In genomic region chr11:91513734-91514133, GRCh38 we compare ENCODE assay signal across 20 cellular contexts.
DNase-seq lines count a peak whose midpoint lies in the region; ATAC-seq and TF ChIP-seq lines count a peak whose summit lies in the region.
"Had no signal": no experiment of that assay in that cellular context is flagged by ENCODE, and none has a peak within 500 bp of the region (broad histone marks: within the 10 kb centered on the region; RNA-seq: fewer than 3 reads in every experiment).

No MANE protein-coding gene starts in this region.

- H3K4me2 ChIP-seq in mesendoderm (ENCODE audit: low read length) = no peak overlapping the region
- H3K4me2 ChIP-seq: KMS-11 had no signal

- no peak overlapping the region for H3K56ac ChIP-seq in mesendoderm (ENCODE audit: low read length)

- no CpG with 5 or more reads among the region's 4 CpGs for WGBS in mesendoderm (ENCODE audit: extremely low coverage, insufficient coverage, low lambda C conversion rate)

- no peak overlapping the region for H3K4ac ChIP-seq in mesendoderm (ENCODE audit: low read depth, low read length)

- H2BK15ac ChIP-seq in mesendoderm (replicated peaks; ENCODE audit: low read depth) = no peak overlapping the region

- H3K9ac ChIP-seq in mesendoderm (ENCODE audit: low read length) = no peak overlapping the region
- H3K9ac ChIP-seq: KMS-11 had no signal

- H4K8ac ChIP-seq in mesendoderm (ENCODE audit: low read depth, low read length) = no peak overlapping the region

- H3K23ac ChIP-seq in mesendoderm (ENCODE audit: low read length) = no peak overlapping the region

- H3K36me3 ChIP-seq in WERI-Rb-1 = no peaks in the 10 kb centered on the region
- H3K36me3 ChIP-seq in mesendoderm (ENCODE audit: control insufficient read depth, insufficient read depth, low read length) = no peaks in the 10 kb centered on the region
- H3K36me3 ChIP-seq: colonic mucosa, ovary, upper lobe of right lung had no signal

- H3K18ac ChIP-seq in mesendoderm (ENCODE audit: low read length) = no peak overlapping the region

- H2BK5ac ChIP-seq in mesendoderm (ENCODE audit: low read length) = no peak overlapping the region

- no peaks in the 10 kb centered on the region for H3K9me3 ChIP-seq in WERI-Rb-1 (ENCODE audit: severe bottlenecking)
- H3K9me3 ChIP-seq: colonic mucosa, ovary, upper lobe of right lung had no signal

- H3K27ac ChIP-seq in 22Rv1 (no peak overlapping the region), WERI-Rb-1 (no peak overlapping the region), mesendoderm (ENCODE audit: low read depth, low read length) (no peak overlapping the region)
- H3K27ac ChIP-seq: colonic mucosa, epithelial cell of prostate, KMS-11, ovary, upper lobe of right lung had no signal

- H4K5ac ChIP-seq in mesendoderm (ENCODE audit: low read length) = no peak overlapping the region

- H2AK5ac ChIP-seq in mesendoderm (ENCODE audit: low read length) = no peak overlapping the region

- no peak overlapping the region for H2BK120ac ChIP-seq in mesendoderm (ENCODE audit: low read depth, low read length)

- no peak overlapping the region for H3K4me3 ChIP-seq in WERI-Rb-1 (ENCODE audit: low read depth, low read length)
- no peak overlapping the region for H3K4me3 ChIP-seq in mesendoderm (ENCODE audit: low read length)
- H3K4me3 ChIP-seq: colonic mucosa, ovary, upper lobe of right lung had no signal

- H3K4me1 ChIP-seq in mesendoderm (ENCODE audit: control insufficient read depth, low read depth, low read length) = no peaks in the 10 kb centered on the region
- H3K4me1 ChIP-seq: colonic mucosa, upper lobe of right lung had no signal

- DNase-seq in LHCN-M2 (ENCODE audit: low read depth) = peak; percentile 2
- no peak for DNase-seq in WERI-Rb-1
- peak; percentile 15 for DNase-seq in mesendoderm
- no peak for DNase-seq in DMS79 treated with DMSO at 0.1 percent for 48 hours (lab: John Stamatoyannopoulos, UW)
- DNase-seq in NCI-H2029 (lab: John Stamatoyannopoulos, UW) = no peak
- no peak for DNase-seq in glomerular visceral epithelial cell (ENCODE audit: extremely low spot score)
- DNase-seq: activated B cell treated with CpG ODN at 0.5 μM for 24 hours; colonic mucosa; COR-L47; NCI-H146; NCI-H510A; ovary; stimulated activated naive B cell treated with anti-CD40 and anti-IgM and Interleukin-4, amounts not matched to agents 10 μg/mL and 1 μg/mL and 100 μg/mL, for 72 hours; T-cell; upper lobe of right lung had no signal

- ATAC-seq in HG02571 (IDR thresholded peaks at IDR 0.05; ENCODE audit: unreplicated experiment) = no peak
- ATAC-seq: activated T-helper 17 cell treated with anti-CD3 and anti-CD28 coated beads, Interleukin-2, amount 50 U/mL, for 72 hours; stimulated activated naive B cell treated with anti-CD40 and anti-IgM and Interleukin-4, amounts not matched to agents 10 μg/mL and 1 μg/mL and 100 μg/mL, for 72 hours; T-cell; upper lobe of right lung had no signal

- H3K79me1 ChIP-seq in mesendoderm (ENCODE audit: low read length) = no peaks in the 10 kb centered on the region

- H3K27me3 ChIP-seq in WERI-Rb-1 (ENCODE audit: insufficient read depth, low read depth, severe bottlenecking) (no peaks in the 10 kb centered on the region), mesendoderm (ENCODE audit: insufficient read depth, low read length, poor library complexity) (no peaks in the 10 kb centered on the region)
- H3K27me3 ChIP-seq: colonic mucosa, ovary, upper lobe of right lung had no signal

- no peaks in the 10 kb centered on the region for H3K79me2 ChIP-seq in mesendoderm (ENCODE audit: control insufficient read depth, insufficient read depth, low read length)

- peak; percentile 30 for TF ChIP-seq CTCF in 22Rv1 (IDR thresholded peaks at IDR 0.05)
- 0 out of 2 replicates have a peak, but pooled peaks have one; percentile 1 for TF ChIP-seq CTCF in WERI-Rb-1 (IDR thresholded peaks at IDR 0.05; ENCODE audit: low read depth, low read length)

Comparison
In these comparisons a context has a peak if more than half of its experiments do, and no peak if none do; other contexts are left out.
1. DNase-seq: peak in LHCN-M2 (single experiment) and mesendoderm (single experiment); none in WERI-Rb-1 (single experiment), DMS79 treated with DMSO at 0.1 percent for 48 hours (single experiment), NCI-H2029 (single experiment) and glomerular visceral epithelial cell (single experiment).